Comparison of ENCODE assay signal across 24 cellular contexts in the genomic region with DNA sequence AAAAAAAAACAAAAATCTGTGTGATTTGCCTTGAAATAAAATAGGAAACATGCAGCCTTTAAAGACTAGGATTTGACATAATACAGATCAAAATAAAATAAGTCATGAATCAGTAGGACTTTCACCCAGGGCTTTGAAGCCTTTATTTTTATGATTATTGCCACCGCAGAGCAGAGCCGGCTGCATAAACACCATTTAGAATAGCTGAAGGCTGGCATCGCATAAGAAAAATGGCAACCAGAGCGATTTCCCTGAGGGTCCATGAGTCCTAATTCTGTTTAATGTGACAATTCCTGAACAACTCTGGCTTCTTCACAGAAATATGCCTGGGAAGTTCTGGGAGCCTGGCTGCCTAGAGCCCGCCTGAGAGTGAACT.
A peak's percentile ranks its signal among the peaks of the same experiment; 100 is the strongest.
DNase-seq lines count a peak whose midpoint lies in the region; ATAC-seq and TF ChIP-seq lines count a peak whose summit lies in the region.
"Had no signal": no experiment of that assay in that cellular context is flagged by ENCODE, and none has a peak within 500 bp of the region (broad histone marks: within the 10 kb centered on the region; RNA-seq: fewer than 3 reads in every experiment).

No MANE protein-coding gene starts in this region.

- no peaks in the 10 kb centered on the region for H3K27me3 Mint-ChIP-seq in T-helper 17 cell
- peaks cover 5% of the 10 kb centered on the region for H3K27me3 Mint-ChIP-seq in activated T-helper 1 cell treated with anti-CD3 and anti-CD28 coated beads, Interleukin-12 subunit alpha, Interleukin-12 subunit beta, Interleukin-2, Interleukin-4 antibody, amounts not matched to agents 30 ng/mL and 10 ng/mL and 1 ng/mL, durations not matched to agents 14 hours and 24 hours and 36 hours (ENCODE audit: insufficient read depth)
- H3K27me3 Mint-ChIP-seq: activated CD4-positive, alpha-beta T cell treated with anti-CD3 and anti-CD28 coated beads, Interleukin-2, amount 10 ng/mL, durations not matched to agents 7 days and 5 days; activated naive CD8-positive, alpha-beta T cell; activated T-helper 17 cell treated with anti-CD3 and anti-CD28 coated beads, Interleukin-2, amount 50 U/mL, for 72 hours; effector memory CD8-positive, alpha-beta T cell had no signal

- H3K27ac ChIP-seq in skeletal muscle tissue (ENCODE audit: low read depth, low read length) = peak overlapping the region; percentile 42
- H3K27ac ChIP-seq in upper lobe of left lung = peak overlapping the region; percentile 46 to 82 (median 50)
- peak overlapping the region in 1 of 2 donors; percentile 43 for H3K27ac ChIP-seq in testis
- H3K27ac ChIP-seq: parathyroid adenoma, WERI-Rb-1 had no signal

- no peak for TF ChIP-seq POLR2A in upper lobe of left lung (IDR thresholded peaks at IDR 0.05)
- TF ChIP-seq POLR2A in testis (IDR thresholded peaks at IDR 0.05) = no peak

- 76 to 94% methylated on average over 4 to 5 of the region's 5 CpGs for WGBS in upper lobe of left lung, 2 donors
- 76 to 80% methylated on average over 5 of the region's 5 CpGs for WGBS in testis, 2 donors

- TF ChIP-seq EP300 in upper lobe of left lung (IDR thresholded peaks at IDR 0.05) = no peak

- H3K9ac ChIP-seq in skeletal muscle tissue (ENCODE audit: low read depth in 1 of 3, low read length in 3 of 3) = no peak overlapping the region
- H3K9ac ChIP-seq: parathyroid adenoma had no signal

- H3K27ac Mint-ChIP-seq in T-helper 17 cell = peak overlapping the region; percentile 77
- no peak overlapping the region for H3K27ac Mint-ChIP-seq in activated T-helper 1 cell treated with anti-CD3 and anti-CD28 coated beads, Interleukin-12 subunit alpha, Interleukin-12 subunit beta, Interleukin-2, Interleukin-4 antibody, amounts not matched to agents 30 ng/mL and 10 ng/mL and 1 ng/mL, durations not matched to agents 14 hours and 24 hours and 36 hours
- H3K27ac Mint-ChIP-seq: activated CD4-positive, alpha-beta T cell treated with anti-CD3 and anti-CD28 coated beads, Interleukin-2, amount 10 ng/mL, durations not matched to agents 7 days and 5 days; activated naive CD8-positive, alpha-beta T cell; activated T-helper 17 cell treated with anti-CD3 and anti-CD28 coated beads, Interleukin-2, amount 50 U/mL, for 72 hours; stimulated activated naive B cell treated with anti-CD40 and anti-IgM and Interleukin-4, amounts not matched to agents 10 μg/mL and 1 μg/mL and 100 μg/mL, for 72 hours had no signal

- H3K27me3 ChIP-seq in skeletal muscle tissue (ENCODE audit: control insufficient read depth in 3 of 3, insufficient read depth in 3 of 3, low read length in 3 of 3) (no peaks in the 10 kb centered on the region), upper lobe of left lung (no peaks in the 10 kb centered on the region), testis (no peaks in the 10 kb centered on the region)
- H3K27me3 ChIP-seq: MG63 had no signal

- H3K36me3 ChIP-seq in skeletal muscle tissue (ENCODE audit: control insufficient read depth in 3 of 3, insufficient read depth in 3 of 3, low read length in 3 of 3) (no peaks in the 10 kb centered on the region), upper lobe of left lung (no peaks in the 10 kb centered on the region), testis (ENCODE audit: low read depth, missing control alignments) (no peaks in the 10 kb centered on the region)
- H3K36me3 ChIP-seq: HAP-1, MG63, WERI-Rb-1 had no signal

- H3K4me1 Mint-ChIP-seq in T-helper 17 cell = peaks cover 27% of the 10 kb centered on the region
- peaks cover 6% of the 10 kb centered on the region for H3K4me1 Mint-ChIP-seq in activated T-helper 1 cell treated with anti-CD3 and anti-CD28 coated beads, Interleukin-12 subunit alpha, Interleukin-12 subunit beta, Interleukin-2, Interleukin-4 antibody, amounts not matched to agents 30 ng/mL and 10 ng/mL and 1 ng/mL, durations not matched to agents 14 hours and 24 hours and 36 hours (ENCODE audit: low read depth)

- H3K4me1 ChIP-seq in skeletal muscle tissue (ENCODE audit: control insufficient read depth in 3 of 3, insufficient read depth in 3 of 3, low read length in 3 of 3) (peaks cover 25 to 54% (median 32%) of the 10 kb centered on the region in 3 donors), upper lobe of left lung (peaks cover 19 to 47% (median 29%) of the 10 kb centered on the region in 4 donors), testis (no peaks in the 10 kb centered on the region)
- H3K4me1 ChIP-seq: HAP-1, parathyroid adenoma had no signal

- ATAC-seq in T-helper 17 cell = no peak
- ATAC-seq in left colon = peak; percentile 79
- no peak for ATAC-seq in upper lobe of left lung (ENCODE audit: low FRiP score in 2 of 2)
- ATAC-seq in GM18519 (IDR thresholded peaks at IDR 0.05; ENCODE audit: low FRiP score, unreplicated experiment) = no peak
- ATAC-seq: activated T-helper 17 cell treated with anti-CD3 and anti-CD28 coated beads, Interleukin-2, amount 50 U/mL, for 72 hours; effector memory CD8-positive, alpha-beta T cell; esophagus mucosa had no signal

- no peaks in the 10 kb centered on the region for H3K36me3 Mint-ChIP-seq in T-helper 17 cell (ENCODE audit: low read depth)
- H3K36me3 Mint-ChIP-seq in activated T-helper 1 cell treated with anti-CD3 and anti-CD28 coated beads, Interleukin-12 subunit alpha, Interleukin-12 subunit beta, Interleukin-2, Interleukin-4 antibody, amounts not matched to agents 30 ng/mL and 10 ng/mL and 1 ng/mL, durations not matched to agents 14 hours and 24 hours and 36 hours (ENCODE audit: low read depth) = no peaks in the 10 kb centered on the region
- H3K36me3 Mint-ChIP-seq: natural killer cell treated with Interleukin-12 subunit alpha and Interleukin-12 subunit beta and Interleukin-15 and Interleukin-18, amount 100 ng/mL, for 72 hours; stimulated activated naive B cell treated with anti-CD40 and anti-IgM and Interleukin-4, amounts not matched to agents 10 μg/mL and 1 μg/mL and 100 μg/mL, for 72 hours had no signal

- TF ChIP-seq CTCF in upper lobe of left lung (IDR thresholded peaks at IDR 0.05) (no peak), testis (IDR thresholded peaks at IDR 0.05) (no peak)

- intact Hi-C loops in left colon (cut with DNase I, micrococcal nuclease) (no loop called here), testis (cut with DNase I; ENCODE audit: low total_unique reads) (no loop called here)
- intact Hi-C loops in activated T-helper 1 cell treated with anti-CD3 and anti-CD28 coated beads, Interleukin-12 subunit alpha, Interleukin-12 subunit beta, Interleukin-2, Interleukin-4 antibody, amounts not matched to agents 30 ng/mL and 10 ng/mL and 1 ng/mL, durations not matched to agents 14 hours and 24 hours and 36 hours (cut with micrococcal nuclease) = no loop called here

- H3K9me3 ChIP-seq in T-helper 17 cell (ENCODE audit: control insufficient read depth, low read length, poor library complexity, severe bottlenecking) = no peaks in the 10 kb centered on the region
- no peaks in the 10 kb centered on the region for H3K9me3 ChIP-seq in skeletal muscle tissue (ENCODE audit: control insufficient read depth in 3 of 3, low read length in 3 of 3)
- no peaks in the 10 kb centered on the region for H3K9me3 ChIP-seq in upper lobe of left lung
- H3K9me3 ChIP-seq in testis = no peaks in the 10 kb centered on the region
- H3K9me3 ChIP-seq: HAP-1, MG63 had no signal

- no peak overlapping the region for H3K4me3 ChIP-seq in skeletal muscle tissue (ENCODE audit: low read length in 3 of 3)
- no peak overlapping the region for H3K4me3 ChIP-seq in upper lobe of left lung
- no peak overlapping the region for H3K4me3 ChIP-seq in testis
- H3K4me3 ChIP-seq: HAP-1, MG63 had no signal

- no peak overlapping the region for H3K4me3 Mint-ChIP-seq in T-helper 17 cell
- no peak overlapping the region for H3K4me3 Mint-ChIP-seq in activated T-helper 1 cell treated with anti-CD3 and anti-CD28 coated beads, Interleukin-12 subunit alpha, Interleukin-12 subunit beta, Interleukin-2, Interleukin-4 antibody, amounts not matched to agents 30 ng/mL and 10 ng/mL and 1 ng/mL, durations not matched to agents 14 hours and 24 hours and 36 hours
- H3K4me3 Mint-ChIP-seq: activated CD4-positive, alpha-beta T cell treated with anti-CD3 and anti-CD28 coated beads, Interleukin-2, amount 10 ng/mL, durations not matched to agents 7 days and 5 days; activated naive CD8-positive, alpha-beta T cell; activated T-helper 17 cell treated with anti-CD3 and anti-CD28 coated beads, Interleukin-2, amount 50 U/mL, for 72 hours; CD8-positive, alpha-beta memory T cell; effector memory CD8-positive, alpha-beta T cell; stimulated activated naive B cell treated with anti-CD40 and anti-IgM and Interleukin-4, amounts not matched to agents 10 μg/mL and 1 μg/mL and 100 μg/mL, for 72 hours had no signal

- DNase-seq in T-helper 17 cell (no peak), left colon (no peak), upper lobe of left lung (no peak), testis (no peak)
- no peak for DNase-seq in activated T-helper 1 cell treated with anti-CD3 and anti-CD28 coated beads, Interleukin-12 subunit alpha, Interleukin-12 subunit beta, Interleukin-2, Interleukin-4 antibody, amounts not matched to agents 30 ng/mL and 10 ng/mL and 1 ng/mL, durations not matched to agents 14 hours and 24 hours and 36 hours (ENCODE audit: low spot score)
- DNase-seq: activated CD4-positive, alpha-beta T cell treated with anti-CD3 and anti-CD28 coated beads, Interleukin-2, amount 10 ng/mL, durations not matched to agents 7 days and 5 days; CD8-positive, alpha-beta memory T cell; DMS53; effector memory CD8-positive, alpha-beta T cell; kidney; MG63; NCI-H1417 treated with DMSO at 0.1 percent for 48 hours; NCI-H526; stimulated activated CD4-positive, alpha-beta T cell treated with anti-CD3 and anti-CD28 coated beads, Interleukin-2, amount 100 ng/mL, for 24 hours; stimulated activated naive B cell treated with anti-CD40 and anti-IgM and Interleukin-4, amounts not matched to agents 10 μg/mL and 1 μg/mL and 100 μg/mL, for 72 hours had no signal

- no peaks in the 10 kb centered on the region for H3K9me3 Mint-ChIP-seq in activated T-helper 1 cell treated with anti-CD3 and anti-CD28 coated beads, Interleukin-12 subunit alpha, Interleukin-12 subunit beta, Interleukin-2, Interleukin-4 antibody, amounts not matched to agents 30 ng/mL and 10 ng/mL and 1 ng/mL, durations not matched to agents 14 hours and 24 hours and 36 hours
- H3K9me3 Mint-ChIP-seq: activated T-helper 17 cell treated with anti-CD3 and anti-CD28 coated beads, Interleukin-2, amount 50 U/mL, for 72 hours; CD8-positive, alpha-beta memory T cell; natural killer cell treated with Interleukin-12 subunit alpha and Interleukin-12 subunit beta and Interleukin-15 and Interleukin-18, amount 100 ng/mL, for 72 hours had no signal
